Comparison of ENCODE assay signal across 13 cellular contexts in the genomic region with DNA sequence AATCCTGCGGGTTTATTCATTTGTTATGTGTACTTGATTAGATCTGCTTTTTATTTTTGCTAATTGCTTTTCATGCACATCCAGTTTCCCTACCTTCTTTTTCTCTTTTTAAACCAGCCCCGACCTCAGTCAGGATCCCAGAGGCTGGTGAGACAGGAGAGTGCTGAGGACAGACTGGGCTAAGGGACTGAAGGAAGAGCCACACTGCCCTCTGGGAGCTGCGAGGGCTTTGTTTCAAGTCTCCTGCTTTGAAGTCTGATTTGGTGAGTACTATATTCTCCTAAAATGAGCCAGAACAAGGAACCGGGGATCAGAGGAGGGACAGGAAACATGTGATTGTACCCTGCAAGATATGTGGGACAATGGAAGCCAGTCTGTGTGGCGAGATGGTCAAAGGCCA. TPM values are rescaled to one million over a fixed set of nuclear protein-coding genes. Genes with fewer than 3 reads are reported as not detected.
DNase-seq lines count a peak whose midpoint lies in the region; ATAC-seq, FAIRE-seq and TF ChIP-seq lines count a peak whose summit lies in the region.
"Had no signal": no experiment of that assay in that cellular context is flagged by ENCODE, and none has a peak within 500 bp of the region (broad histone marks: within the 10 kb centered on the region; RNA-seq: fewer than 3 reads in every experiment).

No MANE protein-coding gene starts in this region.

- no peak for TF ChIP-seq POLR2A in K562 (conservative IDR thresholded peaks at IDR 0.05)

- TF ChIP-seq RAD21 in K562 (CRISPR knock-in tag; conservative IDR thresholded peaks at IDR 0.05 in 1 of 2, IDR thresholded peaks at IDR 0.05 in 1 of 2), result peak; percentile 30 to 66

- H3K36me3 Mint-ChIP-seq in Caco-2 (ENCODE audit: insufficient read depth, unreplicated experiment), result no peaks in the 10 kb centered on the region

- no peak for TF ChIP-seq EP300 in K562 (IDR thresholded peaks at IDR 0.05; ENCODE audit: low read length)

- no peak overlapping the region for H3K9ac ChIP-seq in Loucy (ENCODE audit: low read depth, low read length, poor library complexity, severe bottlenecking)
- no peak overlapping the region for H3K9ac ChIP-seq in K562 (ENCODE audit: insufficient read depth in 1 of 2, low read depth in 2 of 2, low read length in 2 of 2)
- peak overlapping the region; percentile 39 for H3K9ac ChIP-seq in mesenchymal stem cell (ENCODE audit: low read length)

- no peak overlapping the region for H3K14ac ChIP-seq in mesenchymal stem cell (ENCODE audit: low read length in 2 of 2)

- H3K4me2 ChIP-seq in Loucy (ENCODE audit: low read depth, low read length, poor library complexity, severe bottlenecking), result no peak overlapping the region
- no peak overlapping the region for H3K4me2 ChIP-seq in K562 (ENCODE audit: insufficient read depth, low read length)
- H3K4me2 ChIP-seq in mesenchymal stem cell (ENCODE audit: low read length, poor library complexity, severe bottlenecking), result no peak overlapping the region

- no peak overlapping the region for H3K27ac ChIP-seq in K562 (ENCODE audit: extremely low read depth, low read depth, low read length)
- no peak overlapping the region for H3K27ac ChIP-seq in mesenchymal stem cell (ENCODE audit: low read length, poor library complexity, severe bottlenecking)

- H3K4me3 ChIP-seq in Loucy (ENCODE audit: low read length, poor library complexity, severe bottlenecking), result no peak overlapping the region
- no peak overlapping the region for H3K4me3 ChIP-seq in K562
- H3K4me3 ChIP-seq in mesenchymal stem cell (ENCODE audit: insufficient read depth in 1 of 2, low read depth in 1 of 2, low read length in 2 of 2), result no peak overlapping the region
- H3K4me3 ChIP-seq in Caco-2 (ENCODE audit: low read depth, low read length), result no peak overlapping the region

- H3K4me3 Mint-ChIP-seq in Caco-2 (ENCODE audit: unreplicated experiment), result no peak overlapping the region
- H3K4me3 Mint-ChIP-seq: dendritic cell treated with granulocyte-macrophage colony-stimulating factor and Interleukin-4, amounts not matched to agents 40 ng/mL and 50 ng/mL, for 4 days had no signal

- H2BK5ac ChIP-seq in mesenchymal stem cell (ENCODE audit: low read depth, low read length, poor library complexity, severe bottlenecking), result no peak overlapping the region

- H3K79me1 ChIP-seq in mesenchymal stem cell (replicated peaks; ENCODE audit: low read length, poor library complexity, severe bottlenecking), result peaks cover 3% of the 10 kb centered on the region

- H3K27me3 Mint-ChIP-seq in Caco-2 (ENCODE audit: insufficient read depth, unreplicated experiment), result no peaks in the 10 kb centered on the region
- H3K27me3 Mint-ChIP-seq: dendritic cell treated with granulocyte-macrophage colony-stimulating factor and Interleukin-4, amounts not matched to agents 40 ng/mL and 50 ng/mL, for 4 days had no signal

- H3K4me1 ChIP-seq in Loucy (ENCODE audit: insufficient read depth, low read length, poor library complexity, severe bottlenecking), result no peaks in the 10 kb centered on the region
- H3K4me1 ChIP-seq in K562 (replicated peaks in 1 of 2; ENCODE audit: control insufficient read depth in 2 of 2, insufficient read depth in 2 of 2, low read length in 2 of 2), result no peaks in the 10 kb centered on the region
- H3K4me1 ChIP-seq in mesenchymal stem cell (ENCODE audit: control insufficient read depth, insufficient read depth, low read depth, low read length), result peaks cover 12% of the 10 kb centered on the region
- H3K4me1 ChIP-seq in Caco-2, result peaks cover 16% of the 10 kb centered on the region

- 9% methylated on average over 5 of the region's 5 CpGs for WGBS in K562 (ENCODE audit: insufficient coverage, low coverage, missing lambda C conversion rate)
- 61% methylated on average over 4 of the region's 5 CpGs for WGBS in mesenchymal stem cell

- H3K23ac ChIP-seq in mesenchymal stem cell (ENCODE audit: low read length in 2 of 2), result no peak overlapping the region

- H3K27ac Mint-ChIP-seq in Caco-2 (ENCODE audit: unreplicated experiment), result no peak overlapping the region
- H3K27ac Mint-ChIP-seq: dendritic cell treated with granulocyte-macrophage colony-stimulating factor and Interleukin-4, amounts not matched to agents 40 ng/mL and 50 ng/mL, for 4 days had no signal

- H3F3A ChIP-seq in Loucy (ENCODE audit: low read depth), result no peaks in the 10 kb centered on the region

- BruUV-seq in K562 (replicated peaks; lab: Mats Ljungman, UMichigan) (no TSS peak), Caco-2 (replicated peaks; lab: Mats Ljungman, UMichigan) (no TSS peak)

- peak overlapping the region; percentile 10 for H2AK5ac ChIP-seq in mesenchymal stem cell (ENCODE audit: low read length, severe bottlenecking)

- no peak overlapping the region for H3K18ac ChIP-seq in mesenchymal stem cell (ENCODE audit: low read depth in 1 of 2, low read length in 2 of 2)

- TF ChIP-seq CTCF in Loucy (conservative IDR thresholded peaks at IDR 0.05; ENCODE audit: low read length) (no peak; the same call in 1 of the 2 replicates), K562 (IDR thresholded peaks at IDR 0.05 in 2 of 3, conservative IDR thresholded peaks at IDR 0.05 in 1 of 3; ENCODE audit: insufficient read depth in 2 of 3, low read depth in 1 of 3, low read length in 3 of 3) (peak; percentile 25 to 46 (median 33); a peak in 4 of 6 replicates), Caco-2 (IDR thresholded peaks at IDR 0.05; ENCODE audit: insufficient read depth in 1 of 2, low read depth in 1 of 2, low read length in 1 of 2, severe bottlenecking in 1 of 2, unreplicated experiment in 1 of 2) (no peak)

- H2BK120ac ChIP-seq in mesenchymal stem cell (ENCODE audit: low read depth, low read length), result no peak overlapping the region

- ATAC-seq in K562, result peak; percentile 86

- no peak overlapping the region for H4K91ac ChIP-seq in mesenchymal stem cell (ENCODE audit: low read length)

- H2BK15ac ChIP-seq in mesenchymal stem cell (ENCODE audit: low read depth, poor library complexity, severe bottlenecking), result no peak overlapping the region

- H2BK12ac ChIP-seq in mesenchymal stem cell (ENCODE audit: low read length in 2 of 2), result no peak overlapping the region

- intact Hi-C loops in K562 (cut with micrococcal nuclease), result loop anchor here (1.0 to 5.0 kb wide), 3 partner anchors 82 to 1288 kb away; no protein-coding TSS in a partner anchor
- intact Hi-C loops in Caco-2 (cut with micrococcal nuclease; ENCODE audit: unreplicated experiment), result loop anchor here (1.0 to 5.0 kb wide), 4 partner anchors 82 to 1618 kb away; no protein-coding TSS in a partner anchor

- no peak for FAIRE-seq in K562 (lab: Jason Lieb, UNC)

- no peaks in the 10 kb centered on the region for H3K9me1 ChIP-seq in K562 (ENCODE audit: control insufficient read depth, insufficient read depth, low read length)

- in situ Hi-C loops in K562 (cut with MboI), result loop anchor here (10.0 to 25.0 kb wide), 2 partner anchors 211 to 428 kb away; a partner anchor contains a TSS

- H3K27me3 ChIP-seq in Loucy (ENCODE audit: insufficient read depth, low read length, poor library complexity, severe bottlenecking), result no peaks in the 10 kb centered on the region
- no peaks in the 10 kb centered on the region; a peak in 1 of 5 replicates for H3K27me3 ChIP-seq in K562 (ENCODE audit: control insufficient read depth in 2 of 2, insufficient read depth in 2 of 2, low read length in 2 of 2)
- no peaks in the 10 kb centered on the region for H3K27me3 ChIP-seq in mesenchymal stem cell (ENCODE audit: control insufficient read depth in 1 of 2, insufficient read depth in 1 of 2, low read length in 2 of 2)
- H3K27me3 ChIP-seq in Caco-2 (replicated peaks; ENCODE audit: control insufficient read depth, insufficient read depth, low read length), result no peaks in the 10 kb centered on the region

- H3K9me3 ChIP-seq in Loucy (ENCODE audit: insufficient read depth, low read depth, low read length) (no peaks in the 10 kb centered on the region), K562 (replicated peaks; ENCODE audit: control insufficient read depth, insufficient read depth, low read depth, low read length) (no peaks in the 10 kb centered on the region), mesenchymal stem cell (ENCODE audit: control insufficient read depth, low read length) (no peaks in the 10 kb centered on the region), Caco-2 (no peaks in the 10 kb centered on the region)

- CTCF ChIA-PET in K562 (lab: Yijun Ruan, JAX; ENCODE audit: low intra/inter-chr PET ratio) (no interaction called here), Caco-2 (lab: Charles Lee) (no interaction called here)

- no peak overlapping the region for H3K4ac ChIP-seq in mesenchymal stem cell (ENCODE audit: low read depth in 1 of 2, low read length in 2 of 2)

- H4K8ac ChIP-seq in mesenchymal stem cell (ENCODE audit: low read length), result no peak overlapping the region

- H3K9me2 ChIP-seq in Loucy (replicated peaks; ENCODE audit: low read depth, low read length), result no peaks in the 10 kb centered on the region

- H3K36me3 ChIP-seq in Loucy (ENCODE audit: insufficient read depth, low read length), result no peaks in the 10 kb centered on the region
- H3K36me3 ChIP-seq in K562 (ENCODE audit: control insufficient read depth, insufficient read depth, low read length), result no peaks in the 10 kb centered on the region
- peaks cover 15 to 36% of the 10 kb centered on the region in 2 experiments for H3K36me3 ChIP-seq in mesenchymal stem cell (ENCODE audit: control insufficient read depth in 1 of 2, insufficient read depth in 2 of 2, low read depth in 1 of 2, low read length in 2 of 2)
- H3K36me3 ChIP-seq in Caco-2 (ENCODE audit: control insufficient read depth, insufficient read depth, low read length), result no peaks in the 10 kb centered on the region

- H4K20me1 ChIP-seq in Loucy (ENCODE audit: insufficient read depth, low read length, poor library complexity, severe bottlenecking) (no peaks in the 10 kb centered on the region), K562 (replicated peaks; ENCODE audit: control insufficient read depth, insufficient read depth, low read length) (no peaks in the 10 kb centered on the region)

- POLR2A ChIA-PET in K562 (lab: Yijun Ruan, JAX) (no interaction called here), Caco-2 (lab: Charles Lee) (no interaction called here)

- DNase-seq in AG08396 (ENCODE audit: low spot score) (peak; percentile 22), K562 (ENCODE audit: extremely low read depth in 1 of 4, low spot score in 3 of 4) (peak in 2 of 4 experiments; percentile 15 to 27), mesenchymal stem cell (no peak), NCI-H2107 treated with DMSO at 0.1 percent for 48 hours (lab: John Stamatoyannopoulos, UW; ENCODE audit: unreplicated experiment) (no peak), Caco-2 (no peak), epidermal melanocyte (ENCODE audit: insufficient read length, low spot score) (no peak)
- no peak for DNase-seq in activated T-cell treated with anti-CD3 and anti-CD28 coated beads, Interleukin-2, amount 50 U/mL, for 1 hour
- DNase-seq: activated CD4-positive, CD25-positive, alpha-beta regulatory T cell; NCI-H774; stimulated activated CD4-positive, alpha-beta T cell treated with anti-CD3 and anti-CD28 coated beads, Interleukin-2, amount 100 ng/mL, for 24 hours; trophoblast cell had no signal

- H3K9me3 Mint-ChIP-seq in Caco-2 (ENCODE audit: unreplicated experiment), result no peaks in the 10 kb centered on the region
- H3K9me3 Mint-ChIP-seq: dendritic cell treated with granulocyte-macrophage colony-stimulating factor and Interleukin-4, amounts not matched to agents 40 ng/mL and 50 ng/mL, for 4 days had no signal

- no peaks in the 10 kb centered on the region for H3K79me2 ChIP-seq in Loucy (ENCODE audit: insufficient read depth, low read length)
- H3K79me2 ChIP-seq in K562 (ENCODE audit: control insufficient read depth, insufficient read depth, low read length), result no peaks in the 10 kb centered on the region

- peaks cover 7% of the 10 kb centered on the region for H3K4me1 Mint-ChIP-seq in Caco-2 (ENCODE audit: low read depth, unreplicated experiment)

- peak overlapping the region; percentile 47; the same call in 1 of the 2 replicates for H2AFZ ChIP-seq in Loucy (ENCODE audit: low read length)
- H2AFZ ChIP-seq in K562 (ENCODE audit: low read depth, low read length), result no peak overlapping the region
- no peak overlapping the region for H2AFZ ChIP-seq in mesenchymal stem cell (ENCODE audit: low read depth, low read length)

RNA-seq across cellular contexts. Expression of a gene that starts 23.9 kb away (rescaled TPM):
- 0.76 and 0.93 TPM in 2 replicates for total RNA-seq in K562 (2011; cell fraction: chromatin; rRNA removed; ENCODE audit: low replicate concordance)
- 0.66 and 0.67 TPM in 2 replicates for total RNA-seq in K562 (2011; cell fraction: nucleolus; rRNA removed)
- total RNA-seq in K562 (2011; cell fraction: nucleoplasm; rRNA removed), result 1.2 and 2.2 TPM in 2 replicates
- 0.08 and 0.23 TPM in 2 replicates for total RNA-seq in K562 (2014; rRNA removed)
- total RNA-seq in K562 (2014; rRNA removed; fragmentation: Illumina TruSeq; extraction: Trizol), result 0.22 and 0.67 TPM in 2 replicates
- 0.60 and 0.65 TPM in 2 replicates for total RNA-seq in K562 (2015; rRNA removed; fragmentation: Illumina TruSeq; extraction: Trizol)
- total RNA-seq in K562 (2021), result 0.58 and 0.67 TPM in 2 replicates
- polyA plus RNA-seq in K562 (2011; rRNA removed), result 0.79 and 0.85 TPM in 2 replicates
- polyA plus RNA-seq in K562 (2011; cell fraction: cytosol; rRNA removed), result 0.34 and 1.2 TPM in 2 replicates
- polyA plus RNA-seq in K562 (2011; cell fraction: nucleus; rRNA removed), result 1.1 and 1.4 TPM in 2 replicates
- polyA plus RNA-seq in K562 (2012), result 0.73 and 0.89 TPM in 2 replicates
- polyA plus RNA-seq in K562 (2014; fragmentation: Illumina TruSeq; extraction: Trizol), result 0.31 and 0.57 TPM in 2 replicates
- polyA plus RNA-seq in K562 (2014; fragmentation: Nextera tagmentation; extraction: Ambion mirVana), result under 1 TPM; 0.31 to 0.39 TPM
- 0.29 and 0.76 TPM in 2 replicates for polyA plus RNA-seq in K562 (2014; rRNA removed)
- polyA minus RNA-seq in K562 (2011; rRNA and poly(A)+ RNA removed), result 2.0 and 9.8 TPM in 2 replicates
- polyA minus RNA-seq in K562 (2011; cell fraction: cytosol; rRNA and poly(A)+ RNA removed), result 3.6 and 10.5 TPM in 2 replicates
- 2.3 and 6.4 TPM in 2 replicates for polyA minus RNA-seq in K562 (2011; cell fraction: nucleus; rRNA and poly(A)+ RNA removed)
- polyA plus RNA-seq in mesenchymal stem cell (2013, experiment 1 of 2), result 1.5 TPM
- 1.5 TPM for polyA plus RNA-seq in mesenchymal stem cell (2013, experiment 2 of 2)
- total RNA-seq in Caco-2 (2022), result 3.8 and 4.5 TPM in 2 replicates

Comparison
In these comparisons a context has a peak if more than half of its experiments do, and no peak if none do; other contexts are left out.
1. CTCF ChIP-seq: peak in K562 (3 of 3); none in Loucy (single experiment) and Caco-2 (0 of 2).